Comparison of ENCODE assay signal across 28 cellular contexts in the genomic region with DNA sequence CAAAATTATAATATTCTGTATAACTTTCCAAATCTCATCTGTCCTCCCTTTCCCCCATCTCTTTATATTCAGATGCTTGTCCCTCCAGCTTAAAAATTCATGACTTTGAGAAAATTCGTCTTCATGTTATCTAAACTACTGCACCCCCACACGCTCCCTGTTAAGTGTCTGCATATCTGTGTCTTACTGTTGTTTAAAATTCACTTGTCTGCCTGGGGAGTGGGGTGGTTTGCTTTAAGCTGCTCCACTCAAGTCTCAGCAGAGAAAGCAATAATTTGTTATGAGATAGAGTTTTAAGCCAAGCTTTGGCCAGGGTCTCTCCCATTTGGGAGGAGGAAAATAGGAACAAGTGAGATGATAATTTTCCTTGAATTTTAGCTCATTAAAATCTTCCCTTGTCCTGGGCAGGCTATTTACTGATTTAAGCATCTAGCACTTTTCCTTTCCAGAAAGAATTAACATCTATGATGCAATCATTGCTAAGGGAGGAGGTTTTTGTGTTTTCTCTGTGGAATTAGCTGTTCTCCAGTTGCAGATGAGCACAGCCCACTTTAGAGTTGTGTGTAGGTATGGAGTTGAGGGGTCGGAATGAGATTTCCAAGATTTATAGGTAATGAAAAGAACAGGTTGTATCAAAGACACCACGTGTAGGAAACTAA. TPM values are rescaled to one million over a fixed set of nuclear protein-coding genes. Genes with fewer than 3 reads are reported as not detected.
DNase-seq lines count a peak whose midpoint lies in the region; ATAC-seq, FAIRE-seq and TF ChIP-seq lines count a peak whose summit lies in the region.
"Had no signal": no experiment of that assay in that cellular context is flagged by ENCODE, and none has a peak within 500 bp of the region (broad histone marks: within the 10 kb centered on the region; RNA-seq: fewer than 3 reads in every experiment).

No MANE protein-coding gene starts in this region.

- no peak overlapping the region for H4K8ac ChIP-seq in H1 (ENCODE audit: extremely low read depth, insufficient read depth, low read length)

- ATAC-seq in Right ventricle myocardium inferior: peak; percentile 65
- ATAC-seq in left lung: no peak
- ATAC-seq in GM18517 (IDR thresholded peaks at IDR 0.05; ENCODE audit: unreplicated experiment): no peak
- ATAC-seq: activated CD8-positive, alpha-beta memory T cell treated with anti-CD3 and anti-CD28 coated beads, Interleukin-2, amount 10 ng/mL, durations not matched to agents 7 days and 5 days; activated naive CD4-positive, alpha-beta T cell treated with anti-CD3 and anti-CD28 coated beads, Interleukin-2, amount 50 U/mL, for 72 hours; activated T-helper 17 cell treated with anti-CD3 and anti-CD28 coated beads, Interleukin-2, amount 50 U/mL, for 72 hours; stimulated activated naive B cell treated with anti-CD40 and anti-IgM and Interleukin-4, amounts not matched to agents 10 μg/mL and 1 μg/mL and 100 μg/mL, for 72 hours had no signal

- TF ChIP-seq EP300 in H1 (IDR thresholded peaks at IDR 0.05; ENCODE audit: borderline replicate concordance in 1 of 2, low read depth in 2 of 2, low read length in 2 of 2) (no peak), sigmoid colon (IDR thresholded peaks at IDR 0.05) (no peak)

- no peak overlapping the region for H3K9ac ChIP-seq in H1 (replicated peaks in 1 of 4; ENCODE audit: extremely low read depth in 1 of 4, low read depth in 3 of 4, low read length in 3 of 4)

- H3K4me2 ChIP-seq in H1 (ENCODE audit: insufficient read depth in 1 of 2, low read depth in 2 of 2, low read length in 2 of 2): no peak overlapping the region
- peak overlapping the region; percentile 43 for H3K4me2 ChIP-seq in hepatocyte

- H2AK5ac ChIP-seq in H1 (ENCODE audit: low read depth, low read length): no peak overlapping the region

- H3K4me1 ChIP-seq in left ventricle myocardium inferior (no peaks in the 10 kb centered on the region), H1 (replicated peaks in 1 of 4; ENCODE audit: control insufficient read depth in 3 of 4, insufficient read depth in 4 of 4, low read length in 3 of 4) (no peaks in the 10 kb centered on the region), hepatocyte (ENCODE audit: insufficient read depth) (peaks cover 5% of the 10 kb centered on the region), sigmoid colon (peaks cover 0 to 43% (median 27%) of the 10 kb centered on the region in 4 donors), left lung (no peaks in the 10 kb centered on the region)

- TF ChIP-seq POLR2A in H1 (IDR thresholded peaks at IDR 0.05; ENCODE audit: control extremely low read depth in 1 of 2, low read depth in 2 of 2, low read length in 2 of 2) (no peak), sigmoid colon (IDR thresholded peaks at IDR 0.05) (no peak)

- no peaks in the 10 kb centered on the region for H4K20me1 ChIP-seq in H1 (replicated peaks in 1 of 2; ENCODE audit: control insufficient read depth in 1 of 2, insufficient read depth in 2 of 2, low read length in 2 of 2)
- no peaks in the 10 kb centered on the region for H4K20me1 ChIP-seq in hepatocyte (ENCODE audit: insufficient read depth, poor library complexity, severe bottlenecking)

- H3K9me3 ChIP-seq in left ventricle myocardium inferior (replicated peaks) (no peaks in the 10 kb centered on the region), H1 (ENCODE audit: insufficient read depth in 2 of 2, low read depth in 1 of 2, low read length in 1 of 2) (no peaks in the 10 kb centered on the region), hepatocyte (ENCODE audit: low read depth) (no peaks in the 10 kb centered on the region), sigmoid colon (no peaks in the 10 kb centered on the region), left lung (no peaks in the 10 kb centered on the region)
- H3K9me3 ChIP-seq: suprapubic skin had no signal

- no peak overlapping the region for H2BK15ac ChIP-seq in H1 (ENCODE audit: low read length)

- H3K14ac ChIP-seq in H1 (ENCODE audit: insufficient read length): no peak overlapping the region

- H2BK20ac ChIP-seq in H1 (ENCODE audit: low read length): no peak overlapping the region

- CTCF ChIA-PET in H1 (lab: Charles Lee; ENCODE audit: partially characterized antibody): interaction anchor here (0.9 to 6.4 kb wide), 5 partner anchors 11 to 432 kb away, joined by 3 to 100 read pairs (median 4); no protein-coding TSS in a partner anchor

- no peaks in the 10 kb centered on the region for H3K23me2 ChIP-seq in H1 (ENCODE audit: low read depth, low read length)

- no peak overlapping the region for H2BK5ac ChIP-seq in H1 (ENCODE audit: low read depth, low read length)

- no peak for TF ChIP-seq RAD21 in H1 (IDR thresholded peaks at IDR 0.05 in 1 of 2, conservative IDR thresholded peaks at IDR 0.05 in 1 of 2; ENCODE audit: low read depth in 2 of 2, low read length in 2 of 2)

- H3K9me2 ChIP-seq in hepatocyte (replicated peaks; ENCODE audit: insufficient read depth): no peaks in the 10 kb centered on the region

- no peak overlapping the region for H2BK120ac ChIP-seq in H1 (replicated peaks; ENCODE audit: low read depth, low read length)

- H3K79me1 ChIP-seq in H1 (ENCODE audit: low read depth, low read length): peaks cover 2% of the 10 kb centered on the region

- H2AFZ ChIP-seq in H1 (ENCODE audit: low read length) (no peak overlapping the region), hepatocyte (no peak overlapping the region)

- H3K36me3 ChIP-seq in left ventricle myocardium inferior (no peaks in the 10 kb centered on the region), H1 (ENCODE audit: control insufficient read depth in 2 of 4, insufficient read depth in 4 of 4, low read length in 3 of 4) (peaks cover 4 to 26% (median 16%) of the 10 kb centered on the region in 4 experiments; a peak in 5 of 8 replicates), hepatocyte (replicated peaks; ENCODE audit: insufficient read depth, low read depth) (peaks cover 3% of the 10 kb centered on the region), sigmoid colon (no peaks in the 10 kb centered on the region), left lung (peaks cover 0 to 29% of the 10 kb centered on the region in 2 donors)
- H3K36me3 ChIP-seq: suprapubic skin had no signal

- no peak overlapping the region for H4K91ac ChIP-seq in H1 (replicated peaks; ENCODE audit: insufficient read length, low read length)

- intact Hi-C loops in Right ventricle myocardium inferior (cut with DNase I): no loop called here
- intact Hi-C loops in left ventricle myocardium inferior (cut with micrococcal nuclease): no loop called here
- intact Hi-C loops in sigmoid colon (cut with DNase I): no loop called here
- intact Hi-C loops in left lung (cut with DNase I): no loop called here

- POLR2A ChIA-PET in H1 (lab: Charles Lee; ENCODE audit: partially characterized antibody): interaction anchor here (1.1 to 1.6 kb wide), 2 partner anchors 9 to 27 kb away, joined by 3 read pairs; no protein-coding TSS in a partner anchor

- H3K18ac ChIP-seq in H1 (ENCODE audit: extremely low read depth, low read length): no peak overlapping the region

- H4K5ac ChIP-seq in H1 (ENCODE audit: insufficient read length, low read depth, low read length): no peak overlapping the region

- H3K4ac ChIP-seq in H1 (replicated peaks; ENCODE audit: insufficient read length, low read depth, low read length): no peak overlapping the region

- 82% methylated on average over 4 of the region's 4 CpGs; no CpG with 5 or more reads in 1 of the 2 experiments for WGBS in H1 (ENCODE audit: extremely low coverage in 1 of 2, insufficient coverage in 1 of 2, insufficient read length in 1 of 2, insufficient replicate concordance in 2 of 2, low coverage in 1 of 2, low lambda C conversion rate in 2 of 2, missing lambda C conversion rate in 1 of 2), 2 experiments
- 62% methylated on average over 4 of the region's 4 CpGs for WGBS in hepatocyte (ENCODE audit: low lambda C conversion rate, missing lambda C conversion rate)
- 82 to 87% methylated on average over 4 of the region's 4 CpGs for WGBS in sigmoid colon, 2 donors

- DNase-seq in Right ventricle myocardium inferior (ENCODE audit: missing footprints) (no peak), left ventricle myocardium inferior (no peak), H1 (ENCODE audit: low read depth in 1 of 2, low spot score in 2 of 2) (no peak), hepatocyte (ENCODE audit: low spot score) (no peak), sigmoid colon (peak; percentile 30), left lung (no peak)
- no peak for DNase-seq in activated effector memory CD4-positive, alpha-beta T cell treated with Interleukin-2 at 50 U/mL for 16 hours
- DNase-seq: 8988T; activated CD4-positive, alpha-beta T cell treated with anti-CD3 and anti-CD28 coated beads, Interleukin-2, amount 50 U/mL, for 1 hour; activated CD8-positive, alpha-beta memory T cell treated with anti-CD3 and anti-CD28 coated beads, Interleukin-2, amount 10 ng/mL, durations not matched to agents 7 days and 5 days; cerebellar nuclear complex; DND-41; H9; NCI-H1092 treated with DMSO at 0.1 percent for 48 hours; NCI-H1930; NCI-H345; NCI-H748 treated with DMSO at 0.1 percent for 48 hours; stimulated activated CD4-positive, alpha-beta T cell treated with anti-CD3 and anti-CD28 coated beads, Interleukin-4, amount 100 ng/mL, for 1 hour; stimulated activated naive B cell treated with anti-CD40 and anti-IgM and Interleukin-4, amounts not matched to agents 10 μg/mL and 1 μg/mL and 100 μg/mL, for 72 hours; WERI-Rb-1 had no signal

- H3K56ac ChIP-seq in H1 (replicated peaks; ENCODE audit: insufficient read length, low read depth, low read length): no peak overlapping the region

- H2BK12ac ChIP-seq in H1 (ENCODE audit: low read depth, low read length): no peak overlapping the region

- H3K4me3 ChIP-seq in left ventricle myocardium inferior: no peak overlapping the region
- H3K4me3 ChIP-seq in H1 (ENCODE audit: extremely low read depth in 1 of 4, insufficient read depth in 2 of 4, low read depth in 3 of 4, low read length in 4 of 4): no peak overlapping the region
- H3K4me3 ChIP-seq in hepatocyte: no peak overlapping the region
- no peak overlapping the region for H3K4me3 ChIP-seq in sigmoid colon
- no peak overlapping the region for H3K4me3 ChIP-seq in left lung
- H3K4me3 ChIP-seq: lung, suprapubic skin had no signal

- H3K79me2 ChIP-seq in H1 (ENCODE audit: control insufficient read depth in 1 of 2, insufficient read depth in 2 of 2, low read length in 2 of 2) (no peaks in the 10 kb centered on the region), hepatocyte (no peaks in the 10 kb centered on the region)

- TF ChIP-seq CTCF in left ventricle myocardium inferior (IDR thresholded peaks at IDR 0.05; ENCODE audit: borderline replicate concordance): no peak
- TF ChIP-seq CTCF in H1 (IDR thresholded peaks at IDR 0.05; ENCODE audit: control extremely low read depth in 1 of 3, insufficient read depth in 1 of 3, low read depth in 1 of 3, low read length in 3 of 3): no peak
- no peak for TF ChIP-seq CTCF in hepatocyte (IDR thresholded peaks at IDR 0.05; ENCODE audit: poor library complexity)
- no peak for TF ChIP-seq CTCF in sigmoid colon (IDR thresholded peaks at IDR 0.05)
- TF ChIP-seq CTCF in left lung (IDR thresholded peaks at IDR 0.05): no peak

- H3K27me3 ChIP-seq in left ventricle myocardium inferior (ENCODE audit: low read depth) (no peaks in the 10 kb centered on the region), H1 (replicated peaks in 1 of 4; ENCODE audit: control insufficient read depth in 3 of 4, extremely low read depth in 1 of 4, insufficient read depth in 3 of 4, low read length in 3 of 4) (no peaks in the 10 kb centered on the region), hepatocyte (no peaks in the 10 kb centered on the region), sigmoid colon (no peaks in the 10 kb centered on the region), left lung (no peaks in the 10 kb centered on the region)
- H3K27me3 ChIP-seq: suprapubic skin had no signal

- H3K27ac ChIP-seq in left ventricle myocardium inferior (replicated peaks) (no peak overlapping the region), H1 (ENCODE audit: low read depth, low read length) (no peak overlapping the region), hepatocyte (peak overlapping the region; percentile 29), sigmoid colon (peak overlapping the region in 1 of 4 donors; percentile 47), left lung (no peak overlapping the region)
- H3K27ac ChIP-seq: suprapubic skin, WERI-Rb-1 had no signal

- no peak overlapping the region for H3K23ac ChIP-seq in H1 (ENCODE audit: insufficient read length)

- no peak for FAIRE-seq in H1 (lab: Jason Lieb, UNC)
- FAIRE-seq: frontal cortex, GM12891, keratinocyte had no signal

RNA-seq across cellular contexts. Expression of a gene that starts 36.8 kb away (rescaled TPM):
- total RNA-seq in Right ventricle myocardium inferior (3.4 TPM), left ventricle myocardium inferior (3.1 TPM), hepatocyte (17.1 and 30.8 TPM in 2 replicates), sigmoid colon (10 to 100 TPM in 1 of 4 donors, 1 to 10 TPM in 3; 2.5 to 17.9 (median 5.6) TPM), left lung (10 to 100 TPM; 21.2 to 38.2 TPM)
- total RNA-seq in H1 (2021; fragmentation: NEBNext Ultra II Directional; extraction: Animal tissue kit (Norgen Biotek cat#: 25700)): 104 and 105 TPM in 2 replicates
- polyA plus RNA-seq in H1 (2011; rRNA removed) (26.3 and 29.2 TPM in 2 replicates), hepatocyte (27.4 and 28.4 TPM in 2 replicates), sigmoid colon (10 to 100 TPM in 1 of 3 donors, 1 to 10 TPM in 1, under 1 TPM in 1; 0.60 to 12.2 (median 1.4) TPM)
- 32.1 TPM for polyA plus RNA-seq in H1 (2011; cell fraction: cytosol; rRNA removed)
- polyA plus RNA-seq in H1 (2011; cell fraction: nucleus; rRNA removed): 32.1 TPM
- 57.6 to 75.9 TPM (median 64.8 TPM) in 4 replicates for polyA plus RNA-seq in H1 (2012, experiment 1 of 2)
- polyA plus RNA-seq in H1 (2012, experiment 2 of 2): 41.3 TPM
- 43.7 TPM for polyA plus RNA-seq in H1 (2013, experiment 1 of 2)
- polyA plus RNA-seq in H1 (2013, experiment 2 of 2): 43.9 TPM
- polyA minus RNA-seq in H1 (2011; rRNA and poly(A)+ RNA removed): 56.7 and 64.4 TPM in 2 replicates
- 40.2 TPM for polyA minus RNA-seq in H1 (2011; cell fraction: cytosol; rRNA and poly(A)+ RNA removed)
- 74.9 TPM for polyA minus RNA-seq in H1 (2011; cell fraction: nucleus; rRNA and poly(A)+ RNA removed)
